Comparison of ENCODE assay signal across 10 cellular contexts in genomic region chr7:150631084-150631824, GRCh38. TPM values are rescaled to one million over a fixed set of nuclear protein-coding genes. Genes with fewer than 3 reads are reported as not detected.
DNase-seq lines count a peak whose midpoint lies in the region; ATAC-seq and TF ChIP-seq lines count a peak whose summit lies in the region.
"Had no signal": no experiment of that assay in that cellular context is flagged by ENCODE, and none has a peak within 500 bp of the region (broad histone marks: within the 10 kb centered on the region; RNA-seq: fewer than 3 reads in every experiment).

No MANE protein-coding gene starts in this region.

- intact Hi-C loops in CD4-positive, alpha-beta T cell (cut with DNase I, micrococcal nuclease) = loop anchor here (5.0 kb wide), 4 partner anchors 64 to 184 kb away; partner anchors contain the start of genes GIMAP4 (in 1 of the 2) and GIMAP5 (in 1 of the 2)
- intact Hi-C loops in mammary epithelial cell (cut with micrococcal nuclease) = no loop called here
- intact Hi-C loops in sigmoid colon (cut with DNase I) = no loop called here

- H3K4me1 ChIP-seq in mammary epithelial cell (ENCODE audit: insufficient read depth, low read length) = no peaks in the 10 kb centered on the region
- no peaks in the 10 kb centered on the region for H3K4me1 ChIP-seq in sigmoid colon

- peaks cover 81% of the 10 kb centered on the region for H3K36me3 Mint-ChIP-seq in CD4-positive, alpha-beta T cell (ENCODE audit: low read depth)
- H3K36me3 Mint-ChIP-seq in T-cell = peaks cover 68% of the 10 kb centered on the region

- peak; percentile 15 to 84 (median 72) for DNase-seq in CD4-positive, alpha-beta T cell
- DNase-seq in T-cell (peak; percentile 9 to 80 (median 42)), mammary epithelial cell (no peak), sigmoid colon (no peak), NCI-H2171 (lab: John Stamatoyannopoulos, UW) (no peak)

- TF ChIP-seq CTCF in CD4-positive, alpha-beta T cell (IDR thresholded peaks at IDR 0.05) = no peak
- TF ChIP-seq CTCF in mammary epithelial cell (conservative IDR thresholded peaks at IDR 0.05 in 1 of 2, IDR thresholded peaks at IDR 0.05 in 1 of 2; ENCODE audit: extremely low read depth in 1 of 2, insufficient read depth in 1 of 2, low read depth in 1 of 2, low read length in 2 of 2) (no peak), sigmoid colon (IDR thresholded peaks at IDR 0.05) (no peak)

- no peaks in the 10 kb centered on the region for H3K27me3 Mint-ChIP-seq in CD4-positive, alpha-beta T cell
- no peaks in the 10 kb centered on the region for H3K27me3 Mint-ChIP-seq in T-cell

- POLR2A ChIA-PET in CD4-positive, alpha-beta T cell (lab: Charles Lee) = interaction anchor here (0.6 to 4.8 kb wide), 34 partner anchors 9 to 182 kb away, joined by 3 to 68 read pairs (median 4); partner anchors contain the start of genes GIMAP1, GIMAP2, GIMAP4 and GIMAP5
- POLR2A ChIA-PET in T-cell (lab: Charles Lee) = interaction anchor here in 1 of 2 donors (0.6 kb wide), 1 partner anchor 7 kb away, joined by 5 read pairs; no protein-coding TSS in a partner anchor

- H3K9me3 Mint-ChIP-seq in CD4-positive, alpha-beta T cell = no peaks in the 10 kb centered on the region
- H3K9me3 Mint-ChIP-seq in T-cell = peaks cover 6 to 13% (median 8%) of the 10 kb centered on the region in 3 donors

- CTCF ChIA-PET in CD4-positive, alpha-beta T cell (lab: Charles Lee) = interaction anchor here (1.3 to 1.8 kb wide), 3 partner anchors 54 to 182 kb away, joined by 4 to 7 read pairs (median 6); partner anchors contain the start of genes GIMAP1 and GIMAP2
- CTCF ChIA-PET in T-cell (lab: Charles Lee) (no interaction called here), mammary epithelial cell (lab: Charles Lee; ENCODE audit: low non-redundant PET) (no interaction called here)

- dilution Hi-C loops in mammary epithelial cell (cut with HindIII; ENCODE audit: low sequenced_read_pairs) = no loop called here

- H3K79me2 ChIP-seq in mammary epithelial cell (ENCODE audit: insufficient read depth, low read length) = no peaks in the 10 kb centered on the region

- H3K4me3 ChIP-seq in mammary epithelial cell (replicated peaks in 1 of 3; ENCODE audit: insufficient read depth in 1 of 3, low read depth in 2 of 3, low read length in 3 of 3) (no peak overlapping the region), sigmoid colon (peak overlapping the region in 3 of 4 donors; percentile 21 to 42 (median 36))
- H3K4me3 ChIP-seq: BLaER1, cardiac muscle cell had no signal

- no peak for TF ChIP-seq POLR2A in sigmoid colon (IDR thresholded peaks at IDR 0.05)

- H3K4me1 Mint-ChIP-seq in CD4-positive, alpha-beta T cell (ENCODE audit: low read depth) = peaks cover 86% of the 10 kb centered on the region
- H3K4me1 Mint-ChIP-seq in T-cell = peaks cover 79 to 96% (median 88%) of the 10 kb centered on the region in 3 donors

- H4K20me1 ChIP-seq in mammary epithelial cell (ENCODE audit: insufficient read depth, low read length) = no peaks in the 10 kb centered on the region
- H4K20me1 ChIP-seq: BLaER1 had no signal

- peak; percentile 75 for ATAC-seq in CD4-positive, alpha-beta T cell (ENCODE audit: poor library complexity)
- ATAC-seq in T-cell (replicated peaks in 1 of 4) (peak; percentile 82 to 87 (median 85)), HG03135 (IDR thresholded peaks at IDR 0.05; ENCODE audit: unreplicated experiment) (no peak), GM21515 (IDR thresholded peaks at IDR 0.05; ENCODE audit: unreplicated experiment) (no peak), GM21447 (IDR thresholded peaks at IDR 0.05; ENCODE audit: unreplicated experiment) (no peak)

- peaks cover 27% of the 10 kb centered on the region for H3K9me3 ChIP-seq in CD4-positive, alpha-beta T cell (ENCODE audit: control insufficient read depth, low read length)
- H3K9me3 ChIP-seq in mammary epithelial cell (replicated peaks; ENCODE audit: insufficient read depth, low read length) = no peaks in the 10 kb centered on the region
- H3K9me3 ChIP-seq in sigmoid colon = no peaks in the 10 kb centered on the region

- no peaks in the 10 kb centered on the region for H3K27me3 ChIP-seq in CD4-positive, alpha-beta T cell (ENCODE audit: control insufficient read depth, insufficient read depth, low read length)
- H3K27me3 ChIP-seq in mammary epithelial cell (ENCODE audit: insufficient read depth, low read length) = no peaks in the 10 kb centered on the region
- no peaks in the 10 kb centered on the region for H3K27me3 ChIP-seq in sigmoid colon
- H3K27me3 ChIP-seq: BLaER1, cardiac muscle cell had no signal

- in situ Hi-C loops in mammary epithelial cell (cut with MboI; ENCODE audit: low sequenced_read_pairs in 2 of 2) = no loop called here

- no peak overlapping the region for H3K4me2 ChIP-seq in mammary epithelial cell (ENCODE audit: insufficient read depth, low read depth, low read length)

- 37% methylated on average over 7 of the region's 8 CpGs for WGBS in mammary epithelial cell (ENCODE audit: low coverage, missing lambda C conversion rate)
- WGBS in sigmoid colon, 2 donors = 46 to 48% methylated on average over 8 of the region's 8 CpGs

- no TSS peak for BruUV-seq in mammary epithelial cell (replicated peaks; lab: Mats Ljungman, UMichigan)

- H3K27ac ChIP-seq in CD4-positive, alpha-beta T cell (ENCODE audit: low read depth, low read length) = peak overlapping the region; percentile 81
- H3K27ac ChIP-seq in mammary epithelial cell (ENCODE audit: insufficient read depth, low read depth, low read length) = no peak overlapping the region
- peak overlapping the region; percentile 44 to 62 (median 50) for H3K27ac ChIP-seq in sigmoid colon
- H3K27ac ChIP-seq: cardiac muscle cell had no signal

- H3K27ac Mint-ChIP-seq in CD4-positive, alpha-beta T cell = peak overlapping the region; percentile 84
- H3K27ac Mint-ChIP-seq in T-cell = peak overlapping the region; percentile 97 to 98

- H3K36me3 ChIP-seq in mammary epithelial cell (ENCODE audit: insufficient read depth, low read length) (no peaks in the 10 kb centered on the region), sigmoid colon (no peaks in the 10 kb centered on the region)
- H3K36me3 ChIP-seq: BLaER1, cardiac muscle cell had no signal

- no peak overlapping the region for H3K9ac ChIP-seq in mammary epithelial cell (ENCODE audit: insufficient read depth, low read length)
- H3K9ac ChIP-seq: BLaER1 had no signal

- TF ChIP-seq EP300 in sigmoid colon (IDR thresholded peaks at IDR 0.05) = no peak

- H3K4me3 Mint-ChIP-seq in CD4-positive, alpha-beta T cell = peak overlapping the region; percentile 96
- H3K4me3 Mint-ChIP-seq in T-cell = peak overlapping the region; percentile 88 to 94 (median 93)

- H2AFZ ChIP-seq in mammary epithelial cell (ENCODE audit: low read depth, low read length) = peak overlapping the region; percentile 30

RNA-seq across cellular contexts. Expression of gene GIMAP6, which starts 0.9 kb away (rescaled TPM):
- total RNA-seq in CD4-positive, alpha-beta T cell = 10 to 100 TPM; 14.3 to 14.9 TPM
- total RNA-seq in T-cell (100 to 1,000 TPM in 3 of 5 donors, 10 to 100 TPM in 2; 55.0 to 168 (median 150) TPM), mammary epithelial cell (not detected), sigmoid colon (10 to 100 TPM; 11.9 to 23.5 (median 17.2) TPM)
- polyA plus RNA-seq in mammary epithelial cell (not detected), sigmoid colon (10 to 100 TPM in 2 of 3 donors, 1 to 10 TPM in 1; 5.8 to 25.0 (median 10.2) TPM)
- not detected for polyA minus RNA-seq in mammary epithelial cell
- polyA plus RNA-seq: cardiac muscle cell had no signal

RNA-seq across cellular contexts. Expression of gene GIMAP2, which starts 54.3 kb away (rescaled TPM):
- 10 to 100 TPM; 64.1 to 65.1 TPM for total RNA-seq in CD4-positive, alpha-beta T cell
- 100 to 1,000 TPM in 4 of 5 donors, 10 to 100 TPM in 1; 83.2 to 226 (median 183) TPM for total RNA-seq in T-cell
- 1 to 10 TPM; 1.3 to 1.4 TPM for total RNA-seq in mammary epithelial cell
- 0.31 TPM for polyA plus RNA-seq in mammary epithelial cell
- polyA minus RNA-seq in mammary epithelial cell = not detected
- 10 to 100 TPM in 2 of 4 donors, 1 to 10 TPM in 2; 9.2 to 16.4 (median 9.9) TPM for total RNA-seq in sigmoid colon
- polyA plus RNA-seq in sigmoid colon = 10 to 100 TPM in 1 of 3 donors, 1 to 10 TPM in 2; 5.1 to 24.9 (median 6.6) TPM
- total RNA-seq: cardiac muscle cell had no signal
- polyA plus RNA-seq: cardiac muscle cell had no signal

Comparison
In these comparisons a context has a peak if more than half of its experiments do, and no peak if none do; other contexts are left out.
1. ATAC-seq: peak in CD4-positive, alpha-beta T cell (single experiment) and T-cell (4 of 4); none in HG03135 (single experiment), GM21515 (single experiment) and GM21447 (single experiment).
2. DNase-seq: peak in CD4-positive, alpha-beta T cell (10 of 10) and T-cell (34 of 34); none in mammary epithelial cell (single experiment), sigmoid colon (single experiment) and NCI-H2171 (single experiment).
3. H3K4me3 ChIP-seq: peak in sigmoid colon (3 of 4); none in mammary epithelial cell (0 of 3).
4. RNA of gene GIMAP6, which starts 0.9 kb away (total RNA-seq): 55.0 to 168 TPM in T-cell, 11.9 to 23.5 TPM in sigmoid colon and 14.3 to 14.9 TPM in CD4-positive, alpha-beta T cell; not detected in mammary epithelial cell; every median in the first group is over 10 times any median in the second.
5. RNA of gene GIMAP2, which starts 54.3 kb away (total RNA-seq): 83.2 to 226 TPM in T-cell, 64.1 to 65.1 TPM in CD4-positive, alpha-beta T cell and 9.2 to 16.4 TPM in sigmoid colon; 1.3 to 1.4 TPM in mammary epithelial cell; every median in the first group is over 4 times any median in the second.
6. intact Hi-C loops: an anchor here in CD4-positive, alpha-beta T cell (5.0 kb wide); none called in mammary epithelial cell and sigmoid colon.